In the genomic region with DNA sequence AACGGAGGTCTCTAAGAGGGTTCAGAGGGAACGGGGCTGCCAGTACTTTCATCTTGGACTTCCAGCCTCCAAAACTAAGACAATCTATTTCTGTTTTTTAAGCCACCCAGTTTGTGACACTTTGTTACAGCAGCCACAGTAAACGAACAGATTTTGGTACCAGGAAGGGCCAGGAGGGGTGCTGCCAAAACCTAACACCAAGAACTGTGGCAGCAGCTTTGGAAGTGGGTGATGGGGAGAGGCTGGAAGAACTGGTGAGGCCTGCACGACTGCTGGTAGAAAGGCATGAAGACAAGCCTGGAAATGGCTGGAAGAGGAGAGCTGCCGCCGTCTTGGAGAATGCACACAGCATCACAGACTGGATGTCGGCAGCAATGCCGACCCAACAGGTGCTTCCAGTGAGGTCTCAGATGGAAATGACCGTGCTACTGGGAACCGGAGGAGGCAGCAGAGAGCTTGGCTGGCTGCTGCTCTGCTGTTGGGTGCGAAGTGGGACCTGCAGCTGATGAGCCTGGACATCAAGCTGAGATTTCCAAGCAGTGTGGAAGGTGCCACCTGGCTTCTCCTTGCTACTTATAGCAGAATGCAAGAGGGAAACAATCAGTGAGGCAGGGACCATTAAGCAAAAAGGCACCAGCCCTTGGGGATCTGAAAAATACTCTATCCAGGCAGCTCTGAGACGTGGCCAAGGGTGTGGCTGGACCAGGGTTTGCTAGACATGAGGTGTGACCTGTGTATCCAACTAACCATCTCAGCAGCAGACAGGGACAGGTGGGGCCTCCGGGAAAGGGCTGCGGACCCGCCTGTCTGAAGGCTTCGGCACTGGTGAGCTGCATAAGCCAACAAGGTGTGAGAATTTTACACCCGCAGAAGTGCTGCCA, we compare ENCODE assay signal across 9 cellular contexts. TPM values are rescaled to one million over a fixed set of nuclear protein-coding genes. Genes with fewer than 3 reads are reported as not detected.
A peak's percentile ranks its signal among the peaks of the same experiment; 100 is the strongest.
DNase-seq lines count a peak whose midpoint lies in the region; ATAC-seq and TF ChIP-seq lines count a peak whose summit lies in the region.
"Had no signal": no experiment of that assay in that cellular context is flagged by ENCODE, and none has a peak within 500 bp of the region (broad histone marks: within the 10 kb centered on the region; RNA-seq: fewer than 3 reads in every experiment).

No MANE protein-coding gene starts in this region.

- TF ChIP-seq CTCF in fibroblast of mammary gland (conservative IDR thresholded peaks at IDR 0.05; ENCODE audit: control insufficient read depth, insufficient read depth, low read depth, low read length) = peak; percentile 71
- TF ChIP-seq CTCF in spleen (IDR thresholded peaks at IDR 0.05 in 8 of 11, conservative IDR thresholded peaks at IDR 0.05 in 3 of 11) = peak in 6 of 11 experiments; percentile 10 to 47 (median 32)

- TF ChIP-seq POLR2A in spleen (IDR thresholded peaks at IDR 0.05) = no peak

- WGBS in spleen, 5 donors = 61 to 71% (median 64%) methylated on average over 17 of the region's 17 CpGs

- H3K4me3 ChIP-seq in H7 (ENCODE audit: insufficient read depth, low read depth, low read length) (no peak overlapping the region), fibroblast of mammary gland (ENCODE audit: control insufficient read depth, low read depth, low read length) (no peak overlapping the region), spleen (no peak overlapping the region)

- H3K27me3 ChIP-seq in H7 (ENCODE audit: control insufficient read depth, insufficient read depth, low read length) (no peaks in the 10 kb centered on the region), spleen (replicated peaks in 1 of 7) (peaks cover 0 to 42% (median 12%) of the 10 kb centered on the region in 7 donors)

- ATAC-seq in GM21515 (IDR thresholded peaks at IDR 0.05; ENCODE audit: unreplicated experiment) = no peak

- H3K9me3 ChIP-seq in spleen = no peaks in the 10 kb centered on the region

- H3K36me3 ChIP-seq in H7 (replicated peaks; ENCODE audit: control insufficient read depth, insufficient read depth, low read length) (peaks cover 3% of the 10 kb centered on the region), spleen (peaks cover 0 to 47% (median 39%) of the 10 kb centered on the region in 6 donors)

- intact Hi-C loops in spleen (cut with DNase I; ENCODE audit: low total_unique reads) = no loop called here

- H3K27ac ChIP-seq in spleen = no peak overlapping the region

- peaks cover 0 to 24% (median 1%) of the 10 kb centered on the region in 6 donors for H3K4me1 ChIP-seq in spleen

- peak; percentile 82 for DNase-seq in D341Med (ENCODE audit: low spot score)
- DNase-seq in H7 = peak; percentile 93
- peak; percentile 55 for DNase-seq in SK-N-DZ (ENCODE audit: low spot score)
- peak; percentile 34 for DNase-seq in fibroblast of mammary gland (ENCODE audit: low read depth)
- no peak for DNase-seq in spleen
- DNase-seq in central memory CD4-positive, alpha-beta T cell = no peak
- no peak for DNase-seq in NK-92 treated with Interleukin-12 subunit alpha and Interleukin-12 subunit beta, amount 100 ng/mL, for 24 hours (lab: John Stamatoyannopoulos, UW)

RNA-seq across cellular contexts. Expression of gene TMEM210, which starts 4.7 kb away (rescaled TPM):
- not detected in 2 replicates for total RNA-seq in H7 (2014; rRNA removed; shearing (Covaris generic))
- polyA plus RNA-seq in SK-N-DZ (2014; cell fraction: cytosol; rRNA removed) = not detected in 2 replicates
- not detected in 2 replicates for polyA plus RNA-seq in SK-N-DZ (2014; cell fraction: nucleus; rRNA removed)
- total RNA-seq in spleen = not detected
- not detected for polyA plus RNA-seq in spleen
- total RNA-seq: T-helper 1 cell treated with Interleukin-12 subunit alpha and Interleukin-12 subunit beta and Interleukin-4 antibody, amounts not matched to agents 30 ng/mL and 1 ng/mL, for 36 hours had no signal

RNA-seq across cellular contexts. Expression of gene LRRC26, which starts 6.7 kb away (rescaled TPM):
- 0.59 and 0.67 TPM in 2 replicates for total RNA-seq in H7 (2014; rRNA removed; shearing (Covaris generic))
- 0.89 and 2.7 TPM in 2 replicates for polyA plus RNA-seq in SK-N-DZ (2014; cell fraction: cytosol; rRNA removed)
- 0.16 and 1.7 TPM in 2 replicates for polyA plus RNA-seq in SK-N-DZ (2014; cell fraction: nucleus; rRNA removed)
- under 1 TPM in 2 of 7 donors, not detected in 5; 0.28 to 0.60 TPM for total RNA-seq in spleen
- polyA plus RNA-seq in spleen = under 1 TPM in 1 of 3 donors, not detected in 2; 0.06 TPM
- total RNA-seq: T-helper 1 cell treated with Interleukin-12 subunit alpha and Interleukin-12 subunit beta and Interleukin-4 antibody, amounts not matched to agents 30 ng/mL and 1 ng/mL, for 36 hours had no signal

RNA-seq across cellular contexts. Expression of gene ANAPC2, which starts 11.8 kb away (rescaled TPM):
- 26.2 and 37.0 TPM in 2 replicates for total RNA-seq in H7 (2014; rRNA removed; shearing (Covaris generic))
- polyA plus RNA-seq in SK-N-DZ (2014; cell fraction: cytosol; rRNA removed) = 24.6 and 28.9 TPM in 2 replicates
- polyA plus RNA-seq in SK-N-DZ (2014; cell fraction: nucleus; rRNA removed) = 136 and 192 TPM in 2 replicates
- 10 to 100 TPM; 38.4 to 93.0 (median 62.2) TPM for total RNA-seq in spleen
- 10 to 100 TPM; 27.8 to 67.4 (median 48.5) TPM for polyA plus RNA-seq in spleen

RNA-seq across cellular contexts. Expression of gene SSNA1, which starts 11.9 kb away (rescaled TPM):
- total RNA-seq in H7 (2014; rRNA removed; shearing (Covaris generic)) = 109 and 143 TPM in 2 replicates
- polyA plus RNA-seq in SK-N-DZ (2014; cell fraction: cytosol; rRNA removed) = 140 and 167 TPM in 2 replicates
- polyA plus RNA-seq in SK-N-DZ (2014; cell fraction: nucleus; rRNA removed) = 104 and 182 TPM in 2 replicates
- 10 to 100 TPM; 38.2 to 54.3 (median 43.0) TPM for total RNA-seq in spleen
- polyA plus RNA-seq in spleen = 100 to 1,000 TPM in 1 of 3 donors, 10 to 100 TPM in 2; 82.0 to 109 (median 99.6) TPM

RNA-seq across cellular contexts. Expression of gene TPRN, which starts 24.0 kb away (rescaled TPM):
- total RNA-seq in H7 (2014; rRNA removed; shearing (Covaris generic)) = 19.3 and 23.3 TPM in 2 replicates
- 11.1 and 13.8 TPM in 2 replicates for polyA plus RNA-seq in SK-N-DZ (2014; cell fraction: cytosol; rRNA removed)
- polyA plus RNA-seq in SK-N-DZ (2014; cell fraction: nucleus; rRNA removed) = 23.1 and 27.1 TPM in 2 replicates
- total RNA-seq in spleen = 1 to 10 TPM; 6.3 to 9.6 (median 7.2) TPM
- polyA plus RNA-seq in spleen = 10 to 100 TPM in 1 of 3 donors, 1 to 10 TPM in 2; 4.5 to 10.7 (median 4.7) TPM

Comparison
In these comparisons a context has a peak if more than half of its experiments do, and no peak if none do; other contexts are left out.
1. DNase-seq: peak in D341Med (single experiment), H7 (single experiment), SK-N-DZ (single experiment) and fibroblast of mammary gland (single experiment); none in spleen (single experiment), central memory CD4-positive, alpha-beta T cell (single experiment) and NK-92 treated with Interleukin-12 subunit alpha and Interleukin-12 subunit beta, amount 100 ng/mL, for 24 hours (single experiment).